In genomic region chr1:234970731-234971476, GRCh38 we compare ENCODE assay signal across 8 cellular contexts.
DNase-seq lines count a peak whose midpoint lies in the region; ATAC-seq and TF ChIP-seq lines count a peak whose summit lies in the region.

No MANE protein-coding gene starts in this region.

- H3K27me3 ChIP-seq in iPS-20b (ENCODE audit: insufficient read depth, low read length) (peaks cover 13% of the 10 kb centered on the region; the same call in 1 of the 2 replicates), skeletal muscle satellite cell (ENCODE audit: control insufficient read depth, insufficient read depth, low read length) (no peaks in the 10 kb centered on the region)

- peak overlapping the region; percentile 25 for H3K27ac ChIP-seq in iPS-20b (ENCODE audit: low read length)

- H3K4me3 ChIP-seq in iPS-20b (ENCODE audit: low read length) (peak overlapping the region; percentile 61; the same call in 1 of the 2 replicates), skeletal muscle satellite cell (ENCODE audit: low read length) (peak overlapping the region; percentile 31)

- H3K36me3 Mint-ChIP-seq in brain = no peaks in the 10 kb centered on the region

- H3K9me3 ChIP-seq in iPS-20b (ENCODE audit: insufficient read depth, low read depth, low read length) (no peaks in the 10 kb centered on the region), skeletal muscle satellite cell (replicated peaks; ENCODE audit: low read length) (no peaks in the 10 kb centered on the region)

- no peaks in the 10 kb centered on the region for H3K36me3 ChIP-seq in iPS-20b (ENCODE audit: insufficient read depth, low read depth, low read length)
- no peaks in the 10 kb centered on the region for H3K36me3 ChIP-seq in skeletal muscle satellite cell (ENCODE audit: insufficient read depth, low read length)

- peaks cover 5% of the 10 kb centered on the region for H3K27me3 Mint-ChIP-seq in brain

- H3K4me3 Mint-ChIP-seq in brain = peak overlapping the region in 4 of 5 experiments; percentile 29 to 77 (median 74)

- DNase-seq in AG09319 (ENCODE audit: extremely low read depth, low read depth) (peak; percentile 89), NCI-H510A (lab: John Stamatoyannopoulos, UW) (peak; percentile 87), RKO (ENCODE audit: low spot score) (no peak)

- peak overlapping the region in 4 of 5 experiments; percentile 43 to 96 (median 92) for H3K27ac Mint-ChIP-seq in brain

- H3K4me1 ChIP-seq in iPS-20b (ENCODE audit: insufficient read depth, low read length) (peaks cover 38% of the 10 kb centered on the region), skeletal muscle satellite cell (ENCODE audit: control insufficient read depth, insufficient read depth, low read length) (peaks cover 58% of the 10 kb centered on the region)

- H3K9ac ChIP-seq in iPS-20b (ENCODE audit: low read depth, low read length) (peak overlapping the region; percentile 68; the same call in 1 of the 2 replicates), skeletal muscle satellite cell (ENCODE audit: low read depth, low read length) (peak overlapping the region; percentile 81)

- no peaks in the 10 kb centered on the region for H3K9me3 Mint-ChIP-seq in brain

- peak overlapping the region; percentile 74 for H3K4me2 ChIP-seq in skeletal muscle satellite cell (ENCODE audit: low read length)

- ATAC-seq in GM21423 (IDR thresholded peaks at IDR 0.05; ENCODE audit: unreplicated experiment) = peak; percentile 29
- ATAC-seq in GM21717 (IDR thresholded peaks at IDR 0.05; ENCODE audit: unreplicated experiment) = no peak

- no peak for TF ChIP-seq CTCF in AG09319 (IDR thresholded peaks at IDR 0.05; ENCODE audit: low read depth, low read length)
- TF ChIP-seq CTCF in brain (conservative IDR thresholded peaks at IDR 0.05) = no peak

- H3K4me1 Mint-ChIP-seq in brain = peaks cover 75% of the 10 kb centered on the region
